ENCODE assay signal across 29 cellular contexts in the genomic region with DNA sequence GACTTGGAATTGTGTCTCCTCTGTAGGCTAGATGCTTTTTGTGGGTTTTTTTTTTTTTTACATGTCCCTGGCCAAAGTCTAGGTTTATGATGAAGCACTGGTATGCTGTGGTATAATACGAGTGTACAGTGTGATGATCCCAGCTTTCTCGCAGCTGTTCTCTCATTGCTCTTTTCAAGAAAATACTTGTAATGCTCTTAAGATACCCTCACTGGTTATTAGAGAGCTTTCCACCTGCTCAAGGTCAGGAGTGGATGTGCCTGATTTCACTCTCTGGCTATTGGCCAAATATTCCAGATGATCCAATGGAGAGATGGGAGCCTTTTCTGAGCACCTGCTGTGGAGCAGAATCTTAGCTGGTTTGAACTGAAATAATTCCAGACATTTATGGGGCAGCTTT.
"Had no signal": no experiment of that assay in that cellular context is flagged by ENCODE, and none has a peak within 500 bp of the region (broad histone marks: within the 10 kb centered on the region; RNA-seq: fewer than 3 reads in every experiment).

No MANE protein-coding gene starts in this region.

- DNase-seq: activated CD4-positive, alpha-beta T cell treated with anti-CD3 and anti-CD28 coated beads, Interleukin-2, amount 10 ng/mL, durations not matched to agents 24 days and 14 days; activated CD4-positive, alpha-beta T cell treated with anti-CD3 and anti-CD28 coated beads, Interleukin-2, amount 50 U/mL, for 4 hours; activated CD4-positive, CD25-positive, alpha-beta regulatory T cell; activated CD8-positive, alpha-beta T cell treated with anti-CD3 and anti-CD28 coated beads for 36 hours; activated effector memory CD4-positive, alpha-beta T cell treated with anti-CD3 and anti-CD28 coated beads, Interleukin-2, amount 50 U/mL, for 16 hours; activated naive CD4-positive, alpha-beta T cell; activated naive CD4-positive, alpha-beta T cell treated with anti-CD3 and anti-CD28 coated beads, Interleukin-2, amount 50 U/mL, for 16 hours; activated naive CD8-positive, alpha-beta T cell treated with anti-CD3 and anti-CD28 coated beads for 36 hours; activated T-cell treated with anti-CD3 and anti-CD28 coated beads, Interleukin-2, amount 50 U/mL, for 1 hour; activated T-cell treated with anti-CD3 and anti-CD28 coated beads, Interleukin-2, amount 50 U/mL, for 72 hours; amniotic stem cell; Kasumi-1; KG1; MG63; NCI-H1048; NCI-H146; NCI-H187; NCI-H2029 treated with DMSO at 0.1 percent for 48 hours; NCI-H2107; NCI-H510A treated with DMSO at 0.1 percent for 48 hours; SHP77; SJCRH30; T1000; WERI-Rb-1 had no signal

- H3K27me3 ChIP-seq: ascending aorta, cardiac muscle cell, MG63, SJCRH30 had no signal

- H3K9me3 ChIP-seq: MG63, SJCRH30 had no signal

- H3K27ac ChIP-seq: ascending aorta, cardiac muscle cell, SJCRH30, SK-N-MC, WERI-Rb-1 had no signal

- H3K36me3 ChIP-seq: ascending aorta, cardiac muscle cell, MG63, SJCRH30, WERI-Rb-1 had no signal

- H3K4me1 ChIP-seq: ascending aorta, SJCRH30 had no signal

- H3K4me3 ChIP-seq: ascending aorta, cardiac muscle cell, MG63, SJCRH30, SK-N-MC had no signal

- ATAC-seq: activated CD8-positive, alpha-beta T cell treated with anti-CD3 and anti-CD28 coated beads for 36 hours; activated T-cell treated with anti-CD3 and anti-CD28 coated beads, Interleukin-2, amount 50 U/mL, for 72 hours; activated T-helper 17 cell treated with anti-CD3 and anti-CD28 coated beads, Interleukin-2, amount 50 U/mL, for 72 hours; Panc1 had no signal
